In the genomic region with DNA sequence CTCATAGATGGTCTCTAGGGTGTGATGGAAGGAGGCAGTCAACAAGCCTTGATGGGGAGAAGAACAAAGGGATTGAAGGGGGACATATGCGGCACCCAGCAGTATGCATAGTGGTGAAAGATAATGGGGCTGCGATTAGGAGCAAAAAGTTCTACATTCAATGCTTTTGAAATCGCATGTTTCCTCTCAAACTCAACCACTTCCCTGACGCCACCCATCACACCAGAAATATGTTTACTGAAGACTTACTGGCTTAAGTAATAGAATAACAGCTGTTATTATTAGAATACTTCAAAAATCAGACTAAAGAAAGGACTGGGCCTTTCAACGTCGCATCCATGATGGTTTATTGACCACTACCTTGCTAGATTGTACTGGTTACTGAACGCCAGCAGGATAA, we compare ENCODE assay signal across 21 cellular contexts. TPM values are rescaled to one million over a fixed set of nuclear protein-coding genes. Genes with fewer than 3 reads are reported as not detected.
DNase-seq lines count a peak whose midpoint lies in the region; ATAC-seq and TF ChIP-seq lines count a peak whose summit lies in the region.
"Had no signal": no experiment of that assay in that cellular context is flagged by ENCODE, and none has a peak within 500 bp of the region (broad histone marks: within the 10 kb centered on the region; RNA-seq: fewer than 3 reads in every experiment).

No MANE protein-coding gene starts in this region.

- H3K36me3 ChIP-seq in CD8-positive, alpha-beta T cell (ENCODE audit: insufficient read depth, low read length): no peaks in the 10 kb centered on the region
- H3K36me3 ChIP-seq in Karpas-422 (ENCODE audit: insufficient read depth, low read length) (peaks cover 5% of the 10 kb centered on the region; the same call in 1 of the 2 replicates), endodermal cell (ENCODE audit: control insufficient read depth, insufficient read depth, low read length) (peaks cover 20% of the 10 kb centered on the region), spleen (peaks cover 0 to 18% (median 7%) of the 10 kb centered on the region in 6 donors), hepatocyte (replicated peaks; ENCODE audit: insufficient read depth, low read depth) (no peaks in the 10 kb centered on the region)

- H3K36me3 Mint-ChIP-seq in CD8-positive, alpha-beta T cell: peaks cover 11% of the 10 kb centered on the region
- H3K36me3 Mint-ChIP-seq in endodermal cell (ENCODE audit: low read depth): peaks cover 36% of the 10 kb centered on the region

- no peak for ATAC-seq in CD8-positive, alpha-beta T cell
- no peak for ATAC-seq in HG03469 (IDR thresholded peaks at IDR 0.05; ENCODE audit: unreplicated experiment)

- no peak for TF ChIP-seq POLR2A in spleen (IDR thresholded peaks at IDR 0.05)

- no peak overlapping the region for H3K4me3 ChIP-seq in CD8-positive, alpha-beta T cell (ENCODE audit: low read depth, low read length)
- H3K4me3 ChIP-seq in Karpas-422 (ENCODE audit: low read length) (no peak overlapping the region), endodermal cell (ENCODE audit: low read length) (no peak overlapping the region), spleen (no peak overlapping the region), hepatocyte (no peak overlapping the region)
- H3K4me3 ChIP-seq: BLaER1 treated with 17β-estradiol and CSF1 and Interleukin-3, amounts not matched to agents 10 nM and 100 nM; SK-N-MC had no signal

- no peaks in the 10 kb centered on the region for H3K27me3 Mint-ChIP-seq in CD8-positive, alpha-beta T cell (ENCODE audit: low read depth)
- H3K27me3 Mint-ChIP-seq in endodermal cell (ENCODE audit: insufficient read depth): no peaks in the 10 kb centered on the region
- H3K27me3 Mint-ChIP-seq: IgD-negative memory B cell had no signal

- 0 out of 2 replicates have a peak, but pooled peaks cover 3% of the 10 kb centered on the region for H3K79me2 ChIP-seq in Karpas-422 (ENCODE audit: low read length)
- no peaks in the 10 kb centered on the region for H3K79me2 ChIP-seq in hepatocyte

- intact Hi-C loops in CD8-positive, alpha-beta T cell (cut with DNase I, micrococcal nuclease): no loop called here
- intact Hi-C loops in spleen (cut with DNase I; ENCODE audit: low total_unique reads): no loop called here

- CTCF ChIA-PET in CD8-positive, alpha-beta T cell (lab: Charles Lee): no interaction called here

- no peaks in the 10 kb centered on the region for H3K9me3 Mint-ChIP-seq in CD8-positive, alpha-beta T cell
- H3K9me3 Mint-ChIP-seq in endodermal cell: no peaks in the 10 kb centered on the region
- H3K9me3 Mint-ChIP-seq: IgD-negative memory B cell had no signal

- POLR2A ChIA-PET in CD8-positive, alpha-beta T cell (lab: Charles Lee): no interaction called here

- H3K9me2 ChIP-seq in Karpas-422 (replicated peaks; ENCODE audit: insufficient read depth, low read length) (no peaks in the 10 kb centered on the region), hepatocyte (replicated peaks; ENCODE audit: insufficient read depth) (no peaks in the 10 kb centered on the region)

- no peak overlapping the region for H3K4me3 Mint-ChIP-seq in CD8-positive, alpha-beta T cell
- no peak overlapping the region for H3K4me3 Mint-ChIP-seq in endodermal cell
- H3K4me3 Mint-ChIP-seq: IgD-negative memory B cell had no signal

- TF ChIP-seq CTCF in CD8-positive, alpha-beta T cell (IDR thresholded peaks at IDR 0.05): no peak
- TF ChIP-seq CTCF in endodermal cell (conservative IDR thresholded peaks at IDR 0.05) (no peak), spleen (IDR thresholded peaks at IDR 0.05 in 8 of 11, conservative IDR thresholded peaks at IDR 0.05 in 3 of 11) (no peak), hepatocyte (IDR thresholded peaks at IDR 0.05; ENCODE audit: poor library complexity) (no peak)

- H3K27ac ChIP-seq in CD8-positive, alpha-beta T cell (ENCODE audit: low read depth, low read length): no peak overlapping the region
- H3K27ac ChIP-seq in Karpas-422 (ENCODE audit: low read length) (no peak overlapping the region), endodermal cell (ENCODE audit: low read depth, low read length) (no peak overlapping the region), spleen (peak overlapping the region in 3 of 8 donors; percentile 36 to 48 (median 40)), hepatocyte (no peak overlapping the region)
- H3K27ac ChIP-seq: BLaER1 treated with 17β-estradiol and CSF1 and Interleukin-3, amounts not matched to agents 10 nM and 100 nM; SK-N-MC had no signal

- H4K20me1 ChIP-seq in Karpas-422 (ENCODE audit: insufficient read depth, low read depth, low read length) (peaks cover 3% of the 10 kb centered on the region; the same call in 1 of the 2 replicates), hepatocyte (ENCODE audit: insufficient read depth, poor library complexity, severe bottlenecking) (no peaks in the 10 kb centered on the region)

- WGBS in endodermal cell (ENCODE audit: insufficient coverage in 1 of 2, insufficient read length in 1 of 2), 2 experiments: 74 to 97% methylated on average over 3 to 7 of the region's 7 CpGs
- 61 to 88% (median 79%) methylated on average over 7 of the region's 7 CpGs for WGBS in spleen, 5 donors
- WGBS in hepatocyte (ENCODE audit: low lambda C conversion rate, missing lambda C conversion rate): 83% methylated on average over 7 of the region's 7 CpGs

- H3K27ac Mint-ChIP-seq in CD8-positive, alpha-beta T cell: peak overlapping the region; percentile 34
- H3K27ac Mint-ChIP-seq in endodermal cell: peak overlapping the region; percentile 67
- H3K27ac Mint-ChIP-seq: IgD-negative memory B cell had no signal

- H2AFZ ChIP-seq in Karpas-422 (ENCODE audit: low read length) (no peak overlapping the region), hepatocyte (no peak overlapping the region)

- H3K9me3 ChIP-seq in CD8-positive, alpha-beta T cell (ENCODE audit: low read length): no peaks in the 10 kb centered on the region
- no peaks in the 10 kb centered on the region for H3K9me3 ChIP-seq in Karpas-422 (ENCODE audit: low read length)
- no peaks in the 10 kb centered on the region for H3K9me3 ChIP-seq in endodermal cell (ENCODE audit: control insufficient read depth, low read length)
- H3K9me3 ChIP-seq in spleen: no peaks in the 10 kb centered on the region
- H3K9me3 ChIP-seq in hepatocyte (ENCODE audit: low read depth): no peaks in the 10 kb centered on the region
- H3K9me3 ChIP-seq: BLaER1 treated with 17β-estradiol and CSF1 and Interleukin-3, amounts not matched to agents 10 nM and 100 nM had no signal

- no peak for DNase-seq in CD8-positive, alpha-beta T cell
- DNase-seq in Karpas-422 (no peak), endodermal cell (no peak), spleen (peak; percentile 1), SK-N-DZ (ENCODE audit: low spot score) (no peak), hepatocyte (ENCODE audit: low spot score) (no peak)
- DNase-seq: DMS153, GOT3, MM.1S, NCI-H1092, NCI-H1436 treated with DMSO at 0.1 percent for 48 hours, NCI-H2029 treated with DMSO at 0.1 percent for 48 hours, NCI-H2171, NCI-H526 treated with DMSO at 0.1 percent for 48 hours, Right ventricle myocardium superior had no signal

- H3K4me1 ChIP-seq in CD8-positive, alpha-beta T cell (ENCODE audit: insufficient read depth, low read length): no peaks in the 10 kb centered on the region
- H3K4me1 ChIP-seq in Karpas-422 (ENCODE audit: low read length): peaks cover 25% of the 10 kb centered on the region
- H3K4me1 ChIP-seq in endodermal cell (ENCODE audit: control insufficient read depth, insufficient read depth, low read length): no peaks in the 10 kb centered on the region
- peaks cover 0 to 34% (median 8%) of the 10 kb centered on the region in 6 donors for H3K4me1 ChIP-seq in spleen
- H3K4me1 ChIP-seq in hepatocyte (ENCODE audit: insufficient read depth): no peaks in the 10 kb centered on the region

- H3K9ac ChIP-seq in Karpas-422 (ENCODE audit: low read length) (no peak overlapping the region), endodermal cell (ENCODE audit: extremely low read depth, low read length, poor library complexity, severe bottlenecking) (no peak overlapping the region)
- H3K9ac ChIP-seq: BLaER1 treated with 17β-estradiol and CSF1 and Interleukin-3, amounts not matched to agents 10 nM and 100 nM had no signal

- H3K4me2 ChIP-seq in Karpas-422 (ENCODE audit: low read depth, low read length, poor library complexity, severe bottlenecking) (peak overlapping the region; percentile 21), hepatocyte (no peak overlapping the region)

- no peaks in the 10 kb centered on the region for H3K27me3 ChIP-seq in CD8-positive, alpha-beta T cell (ENCODE audit: insufficient read depth, low read length)
- H3K27me3 ChIP-seq in Karpas-422 (ENCODE audit: low read length) (no peaks in the 10 kb centered on the region), endodermal cell (ENCODE audit: control insufficient read depth, insufficient read depth, low read length, poor library complexity, severe bottlenecking) (no peaks in the 10 kb centered on the region), spleen (replicated peaks in 1 of 7) (no peaks in the 10 kb centered on the region), hepatocyte (no peaks in the 10 kb centered on the region)
- H3K27me3 ChIP-seq: BLaER1 treated with 17β-estradiol and CSF1 and Interleukin-3, amounts not matched to agents 10 nM and 100 nM had no signal

- H3K4me1 Mint-ChIP-seq in CD8-positive, alpha-beta T cell (ENCODE audit: low read depth): peaks cover 15% of the 10 kb centered on the region
- peaks cover 42% of the 10 kb centered on the region for H3K4me1 Mint-ChIP-seq in endodermal cell

RNA-seq across cellular contexts. Expression of a gene that starts 31.5 kb away (rescaled TPM):
- total RNA-seq in CD8-positive, alpha-beta T cell: 100 to 1,000 TPM; 146 to 148 TPM
- 68.8 and 89.3 TPM in 2 replicates for total RNA-seq in Karpas-422 (2014; rRNA removed; shearing (Covaris generic); ENCODE audit: low replicate concordance)
- 100 to 1,000 TPM; 135 to 163 TPM for total RNA-seq in endodermal cell
- polyA plus RNA-seq in endodermal cell (2013, experiment 1 of 2): 77.2 TPM
- 67.4 TPM for polyA plus RNA-seq in endodermal cell (2013, experiment 2 of 2)
- 100 to 1,000 TPM in 6 of 7 donors, 10 to 100 TPM in 1; 98.0 to 179 (median 106) TPM for total RNA-seq in spleen
- polyA plus RNA-seq in spleen: 10 to 100 TPM; 41.8 to 53.1 (median 51.4) TPM
- polyA plus RNA-seq in SK-N-DZ (2014; cell fraction: cytosol; rRNA removed): 44.5 and 48.0 TPM in 2 replicates
- polyA plus RNA-seq in SK-N-DZ (2014; cell fraction: nucleus; rRNA removed): 42.5 and 50.5 TPM in 2 replicates
- total RNA-seq in hepatocyte: 65.9 and 71.5 TPM in 2 replicates
- 57.4 and 63.7 TPM in 2 replicates for polyA plus RNA-seq in hepatocyte

RNA-seq across cellular contexts. Expression of a gene that starts 44.0 kb away (rescaled TPM):
- total RNA-seq in CD8-positive, alpha-beta T cell: 1 to 10 TPM; 1.9 to 4.2 TPM
- not detected in 2 replicates for total RNA-seq in Karpas-422 (2014; rRNA removed; shearing (Covaris generic); ENCODE audit: low replicate concordance)
- total RNA-seq in endodermal cell (1 to 10 TPM; 5.1 to 5.7 TPM), spleen (1 to 10 TPM; 1.0 to 4.0 (median 2.1) TPM), hepatocyte (2.6 and 4.2 TPM in 2 replicates)
- not detected for polyA plus RNA-seq in endodermal cell (2013, experiment 1 of 2)
- polyA plus RNA-seq in endodermal cell (2013, experiment 2 of 2): not detected
- polyA plus RNA-seq in spleen (not detected), hepatocyte (0.72 and 1.3 TPM in 2 replicates)
- not detected in 2 replicates for polyA plus RNA-seq in SK-N-DZ (2014; cell fraction: cytosol; rRNA removed)
- not detected in 2 replicates for polyA plus RNA-seq in SK-N-DZ (2014; cell fraction: nucleus; rRNA removed)
- total RNA-seq: LHCN-M2, OCI-LY7, Right ventricle myocardium superior had no signal

RNA-seq across cellular contexts. Expression of a gene that starts 49.5 kb away (rescaled TPM):
- 10 to 100 TPM; 28.4 to 32.1 TPM for total RNA-seq in CD8-positive, alpha-beta T cell
- total RNA-seq in Karpas-422 (2014; rRNA removed; shearing (Covaris generic); ENCODE audit: low replicate concordance): 4.2 and 5.6 TPM in 2 replicates
- total RNA-seq in endodermal cell (10 to 100 TPM; 55.4 to 60.5 TPM), spleen (10 to 100 TPM; 29.5 to 71.9 (median 56.1) TPM), hepatocyte (40.4 and 64.5 TPM in 2 replicates)
- 59.6 TPM for polyA plus RNA-seq in endodermal cell (2013, experiment 1 of 2)
- polyA plus RNA-seq in endodermal cell (2013, experiment 2 of 2): 57.5 TPM
- polyA plus RNA-seq in spleen (10 to 100 TPM in 2 of 3 donors, 1 to 10 TPM in 1; 8.0 to 11.8 (median 10.4) TPM), hepatocyte (39.5 and 44.9 TPM in 2 replicates)
- 58.5 and 67.7 TPM in 2 replicates for polyA plus RNA-seq in SK-N-DZ (2014; cell fraction: cytosol; rRNA removed)
- polyA plus RNA-seq in SK-N-DZ (2014; cell fraction: nucleus; rRNA removed): 180 and 218 TPM in 2 replicates
